ENCODE assay signal across 21 cellular contexts in genomic region chr5:17737087-17737486, GRCh38.
DNase-seq lines count a peak whose midpoint lies in the region; ATAC-seq, FAIRE-seq and TF ChIP-seq lines count a peak whose summit lies in the region.
"Had no signal": no experiment of that assay in that cellular context is flagged by ENCODE, and none has a peak within 500 bp of the region (broad histone marks: within the 10 kb centered on the region; RNA-seq: fewer than 3 reads in every experiment).

No MANE protein-coding gene starts in this region.

- intact Hi-C loops in Caco-2 (cut with micrococcal nuclease; ENCODE audit: unreplicated experiment), result no loop called here

- H3K4me3 Mint-ChIP-seq in osteocyte (ENCODE audit: unreplicated experiment) (no peak overlapping the region), Caco-2 (ENCODE audit: unreplicated experiment) (no peak overlapping the region)
- H3K4me3 Mint-ChIP-seq in activated naive CD8-positive, alpha-beta T cell treated with anti-CD3 and anti-CD28 coated beads for 36 hours, result no peak overlapping the region
- H3K4me3 Mint-ChIP-seq: CD14-positive monocyte; CD4-positive, alpha-beta memory T cell; GM23338 had no signal

- CTCF ChIA-PET in Caco-2 (lab: Charles Lee), result no interaction called here

- H3K27ac ChIP-seq in ACC112 (ENCODE audit: low read depth, low read length), result peak overlapping the region; percentile 87
- H3K27ac ChIP-seq: 22Rv1, A549, BLaER1 had no signal

- FAIRE-seq in bronchial epithelial cell (lab: Jason Lieb, UNC), result no peak
- FAIRE-seq: A549, GM12878, GM19239, H54 had no signal

- H3K27me3 ChIP-seq in ACC112 (ENCODE audit: insufficient read depth, low read length), result no peaks in the 10 kb centered on the region
- no peaks in the 10 kb centered on the region for H3K27me3 ChIP-seq in adipocyte (replicated peaks; ENCODE audit: control insufficient read depth, insufficient read depth, low read length)
- H3K27me3 ChIP-seq in bronchial epithelial cell (ENCODE audit: control insufficient read depth, insufficient read depth, low read length), result no peaks in the 10 kb centered on the region
- H3K27me3 ChIP-seq in Caco-2 (replicated peaks; ENCODE audit: control insufficient read depth, insufficient read depth, low read length), result no peaks in the 10 kb centered on the region
- H3K27me3 ChIP-seq: BLaER1 had no signal

- H3K4me3 ChIP-seq in ACC112 (ENCODE audit: low read depth, low read length) (no peak overlapping the region), adipocyte (ENCODE audit: low read length) (no peak overlapping the region), bronchial epithelial cell (ENCODE audit: low read depth, low read length) (no peak overlapping the region), Caco-2 (ENCODE audit: low read depth, low read length) (no peak overlapping the region)
- H3K4me3 ChIP-seq: A549, BLaER1, GM12878, GM23338 had no signal

- H3K9me3 ChIP-seq in adipocyte (ENCODE audit: control insufficient read depth, low read length) (no peaks in the 10 kb centered on the region), Caco-2 (no peaks in the 10 kb centered on the region)
- H3K9me3 ChIP-seq: BLaER1 had no signal

- peaks cover 10% of the 10 kb centered on the region for H3K9me3 Mint-ChIP-seq in osteocyte (ENCODE audit: unreplicated experiment)
- H3K9me3 Mint-ChIP-seq in Caco-2 (ENCODE audit: unreplicated experiment), result no peaks in the 10 kb centered on the region
- H3K9me3 Mint-ChIP-seq in activated naive CD8-positive, alpha-beta T cell treated with anti-CD3 and anti-CD28 coated beads for 36 hours, result peaks cover 3% of the 10 kb centered on the region
- H3K9me3 Mint-ChIP-seq: GM23338 had no signal

- TF ChIP-seq CTCF in bronchial epithelial cell (IDR thresholded peaks at IDR 0.05; ENCODE audit: insufficient read depth, low read length, severe bottlenecking) (no peak), osteocyte (IDR thresholded peaks at IDR 0.05) (no peak), Caco-2 (IDR thresholded peaks at IDR 0.05; ENCODE audit: insufficient read depth in 1 of 2, low read depth in 1 of 2, low read length in 1 of 2, severe bottlenecking in 1 of 2, unreplicated experiment in 1 of 2) (no peak)

- H3K27me3 Mint-ChIP-seq in osteocyte (ENCODE audit: unreplicated experiment) (no peaks in the 10 kb centered on the region), Caco-2 (ENCODE audit: insufficient read depth, unreplicated experiment) (peaks cover 4% of the 10 kb centered on the region)
- no peaks in the 10 kb centered on the region for H3K27me3 Mint-ChIP-seq in activated naive CD8-positive, alpha-beta T cell treated with anti-CD3 and anti-CD28 coated beads for 36 hours
- H3K27me3 Mint-ChIP-seq: CD4-positive, alpha-beta memory T cell had no signal

- peaks cover 40% of the 10 kb centered on the region for H3K4me1 Mint-ChIP-seq in osteocyte (ENCODE audit: unreplicated experiment)
- no peaks in the 10 kb centered on the region for H3K4me1 Mint-ChIP-seq in Caco-2 (ENCODE audit: low read depth, unreplicated experiment)
- no peaks in the 10 kb centered on the region for H3K4me1 Mint-ChIP-seq in activated naive CD8-positive, alpha-beta T cell treated with anti-CD3 and anti-CD28 coated beads for 36 hours
- H3K4me1 Mint-ChIP-seq: CD4-positive, alpha-beta memory T cell; GM23338 had no signal

- no peak overlapping the region for H3K9ac ChIP-seq in adipocyte (ENCODE audit: low read length)
- H3K9ac ChIP-seq: BLaER1 had no signal

- POLR2A ChIA-PET in Caco-2 (lab: Charles Lee), result no interaction called here

- BruUV-seq in Caco-2 (replicated peaks; lab: Mats Ljungman, UMichigan), result no TSS peak

- H2AFZ ChIP-seq in ACC112 (ENCODE audit: low read length, unreplicated experiment), result no peak overlapping the region
- H2AFZ ChIP-seq: GM23338 had no signal

- no peaks in the 10 kb centered on the region for H3K36me3 Mint-ChIP-seq in osteocyte (ENCODE audit: unreplicated experiment)
- H3K36me3 Mint-ChIP-seq in Caco-2 (ENCODE audit: insufficient read depth, unreplicated experiment), result no peaks in the 10 kb centered on the region
- H3K36me3 Mint-ChIP-seq in activated naive CD8-positive, alpha-beta T cell treated with anti-CD3 and anti-CD28 coated beads for 36 hours, result no peaks in the 10 kb centered on the region
- H3K36me3 Mint-ChIP-seq: CD14-positive monocyte; CD4-positive, alpha-beta memory T cell had no signal

- no peak for ATAC-seq in GM21447 (IDR thresholded peaks at IDR 0.05; ENCODE audit: unreplicated experiment)
- ATAC-seq: A549, GM12878, GM23338 had no signal

- H3K4me1 ChIP-seq in ACC112 (ENCODE audit: control insufficient read depth, insufficient read depth, low read length, unreplicated experiment) (peaks cover 29% of the 10 kb centered on the region), adipocyte (ENCODE audit: control insufficient read depth, insufficient read depth, low read length) (no peaks in the 10 kb centered on the region), Caco-2 (no peaks in the 10 kb centered on the region)
- H3K4me1 ChIP-seq: BLaER1 had no signal

- peak overlapping the region; percentile 89 for H3K27ac Mint-ChIP-seq in osteocyte (ENCODE audit: unreplicated experiment)
- no peak overlapping the region for H3K27ac Mint-ChIP-seq in Caco-2 (ENCODE audit: unreplicated experiment)
- no peak overlapping the region for H3K27ac Mint-ChIP-seq in activated naive CD8-positive, alpha-beta T cell treated with anti-CD3 and anti-CD28 coated beads for 36 hours
- H3K27ac Mint-ChIP-seq: CD14-positive monocyte; CD4-positive, alpha-beta memory T cell; GM23338 had no signal

- peak; percentile 66 for DNase-seq in adipocyte (ENCODE audit: low read depth)
- peak; percentile 10 for DNase-seq in bronchial epithelial cell (ENCODE audit: low read depth)
- no peak for DNase-seq in osteocyte (ENCODE audit: extremely low spot score, unreplicated experiment)
- no peak for DNase-seq in Caco-2
- no peak for DNase-seq in activated naive CD8-positive, alpha-beta T cell treated with anti-CD3 and anti-CD28 coated beads for 36 hours
- DNase-seq: CD4-positive, alpha-beta memory T cell; DMS 273 treated with DMSO at 0.1 percent for 48 hours; DMS53; DND-41; EL; HCEC 1CT had no signal

- no peaks in the 10 kb centered on the region for H3K36me3 ChIP-seq in ACC112 (ENCODE audit: insufficient read depth, low read length)
- no peaks in the 10 kb centered on the region for H3K36me3 ChIP-seq in adipocyte (ENCODE audit: control insufficient read depth, insufficient read depth, low read length, severe bottlenecking)
- no peaks in the 10 kb centered on the region for H3K36me3 ChIP-seq in bronchial epithelial cell (ENCODE audit: control insufficient read depth, insufficient read depth, low read length)
- no peaks in the 10 kb centered on the region for H3K36me3 ChIP-seq in Caco-2 (ENCODE audit: control insufficient read depth, insufficient read depth, low read length)
- H3K36me3 ChIP-seq: BLaER1 had no signal

- H3K79me2 ChIP-seq in ACC112 (ENCODE audit: control insufficient read depth, insufficient read depth, low read length, unreplicated experiment), result no peaks in the 10 kb centered on the region

Comparison
In these comparisons a context has a peak if more than half of its experiments do, and no peak if none do; other contexts are left out.
1. DNase-seq: peak in adipocyte (single experiment) and bronchial epithelial cell (single experiment); none in osteocyte (single experiment), Caco-2 (0 of 2) and activated naive CD8-positive, alpha-beta T cell treated with anti-CD3 and anti-CD28 coated beads for 36 hours (single experiment).